Comparison of ENCODE assay signal across 18 cellular contexts in the genomic region with DNA sequence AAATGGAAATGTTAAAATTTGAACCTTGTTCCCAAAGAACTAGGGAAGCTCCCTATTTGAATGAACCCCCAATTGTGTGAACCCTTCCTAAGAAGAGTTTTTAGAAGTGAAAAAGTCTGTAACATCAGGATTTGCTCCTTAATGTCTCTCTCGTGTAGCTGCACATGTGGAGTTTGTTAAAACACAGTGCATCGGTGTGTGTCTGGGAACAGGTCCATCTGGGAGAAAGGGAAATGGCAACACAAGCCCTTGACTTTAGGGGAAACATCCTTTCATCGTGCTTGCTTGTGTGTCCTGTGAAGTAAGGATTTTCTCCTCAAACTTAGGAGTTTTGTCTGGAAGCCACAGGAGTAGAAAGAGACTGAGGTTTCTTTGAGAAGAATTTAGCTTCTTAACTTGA.
DNase-seq lines count a peak whose midpoint lies in the region; ATAC-seq and TF ChIP-seq lines count a peak whose summit lies in the region.
"Had no signal": no experiment of that assay in that cellular context is flagged by ENCODE, and none has a peak within 500 bp of the region (broad histone marks: within the 10 kb centered on the region; RNA-seq: fewer than 3 reads in every experiment).

No MANE protein-coding gene starts in this region.

- CTCF ChIA-PET in IMR-90 (lab: Yijun Ruan, JAX): no interaction called here

- H3K27ac ChIP-seq in IMR-90 (ENCODE audit: insufficient read depth, low read length): no peak overlapping the region
- H3K27ac ChIP-seq: C4-2B had no signal

- H2AFZ ChIP-seq in IMR-90 (replicated peaks; ENCODE audit: low read length, poor library complexity): no peak overlapping the region

- no peaks in the 10 kb centered on the region for H3K9me1 ChIP-seq in IMR-90 (ENCODE audit: insufficient read depth, low read length)

- H4K8ac ChIP-seq in IMR-90 (ENCODE audit: low read depth in 2 of 2, low read length in 2 of 2): no peak overlapping the region

- no peak overlapping the region for H3K56ac ChIP-seq in IMR-90 (ENCODE audit: extremely low read depth, insufficient read depth, low read length)

- H4K91ac ChIP-seq in IMR-90 (ENCODE audit: insufficient read depth, low read depth, low read length): no peak overlapping the region

- H3K4me1 ChIP-seq in IMR-90 (ENCODE audit: control insufficient read depth, insufficient read depth, low read length): peaks cover 4% of the 10 kb centered on the region; the same call in 1 of the 2 replicates
- peaks cover 43% of the 10 kb centered on the region for H3K4me1 ChIP-seq in adipocyte (ENCODE audit: control insufficient read depth, insufficient read depth, low read length)

- no peak overlapping the region for H3K23ac ChIP-seq in IMR-90 (ENCODE audit: low read depth, low read length)

- H3K36me3 ChIP-seq in IMR-90 (ENCODE audit: control insufficient read depth, insufficient read depth, low read length) (no peaks in the 10 kb centered on the region), adipocyte (ENCODE audit: control insufficient read depth, insufficient read depth, low read length, severe bottlenecking) (no peaks in the 10 kb centered on the region)

- H2AK5ac ChIP-seq in IMR-90 (ENCODE audit: low read depth, low read length): no peak overlapping the region

- no peak overlapping the region for H2AK9ac ChIP-seq in IMR-90 (replicated peaks; ENCODE audit: low read depth, low read length, poor library complexity)

- no peak overlapping the region for H2BK15ac ChIP-seq in IMR-90 (ENCODE audit: low read depth, low read length)

- H3K27me3 ChIP-seq in IMR-90 (ENCODE audit: control insufficient read depth, insufficient read depth, low read length): no peaks in the 10 kb centered on the region
- H3K27me3 ChIP-seq in adipocyte (replicated peaks; ENCODE audit: control insufficient read depth, insufficient read depth, low read length): no peaks in the 10 kb centered on the region

- no peak for ATAC-seq in IMR-90 (ENCODE audit: low read depth)
- peak; percentile 53 for ATAC-seq in sciatic nerve
- ATAC-seq: GM12878, HCT116, K562, Panc1, Right ventricle myocardium inferior had no signal

- in situ Hi-C loops in IMR-90 (cut with MboI; ENCODE audit: low sequenced_read_pairs): no loop called here
- in situ Hi-C loops in KBM-7 (cut with MboI; ENCODE audit: low pct_unique_long_range_greater_than_20kb, low sequenced_read_pairs): no loop called here

- peaks cover 0 to 5% of the 10 kb centered on the region in 2 experiments; a peak in 3 of 4 replicates for H3K79me1 ChIP-seq in IMR-90 (ENCODE audit: low read depth in 1 of 2, low read length in 2 of 2)

- dilution Hi-C loops in IMR-90 (cut with HindIII; ENCODE audit: low sequenced_read_pairs, unreplicated experiment): no loop called here

- intact Hi-C loops in IMR-90 (cut with micrococcal nuclease): no loop called here
- intact Hi-C loops in sciatic nerve (cut with DNase I): no loop called here

- no peak overlapping the region for H4K5ac ChIP-seq in IMR-90 (ENCODE audit: low read depth, low read length)

- H2BK120ac ChIP-seq in IMR-90 (ENCODE audit: low read depth, low read length): no peak overlapping the region

- TF ChIP-seq POLR2A in IMR-90 (IDR thresholded peaks at IDR 0.05; ENCODE audit: low read depth, low read length): no peak

- no peak overlapping the region for H3K4ac ChIP-seq in IMR-90 (ENCODE audit: low read depth, low read length)

- H3K18ac ChIP-seq in IMR-90 (ENCODE audit: low read depth, low read length): no peak overlapping the region

- H3K9me3 ChIP-seq in IMR-90 (ENCODE audit: control insufficient read depth, insufficient read depth, low read length) (no peaks in the 10 kb centered on the region), adipocyte (ENCODE audit: control insufficient read depth, low read length) (no peaks in the 10 kb centered on the region)

- no TSS peak for BruUV-seq in IMR-90 (replicated peaks; lab: Mats Ljungman, UMichigan)

- H3K9ac ChIP-seq in IMR-90 (ENCODE audit: low read depth, low read length) (no peak overlapping the region), adipocyte (ENCODE audit: low read length) (peak overlapping the region; percentile 22)

- H2BK20ac ChIP-seq in IMR-90 (ENCODE audit: low read depth, low read length): no peak overlapping the region

- TF ChIP-seq RAD21 in IMR-90 (IDR thresholded peaks at IDR 0.05; ENCODE audit: low read length): no peak

- TF ChIP-seq CTCF in IMR-90 (conservative IDR thresholded peaks at IDR 0.05; ENCODE audit: low read depth, low read length): no peak
- TF ChIP-seq CTCF in fibroblast of the aortic adventitia (IDR thresholded peaks at IDR 0.05; ENCODE audit: insufficient read depth, low read length): no peak

- POLR2A ChIA-PET in IMR-90 (lab: Charles Lee; ENCODE audit: unreplicated experiment): no interaction called here

- H2BK5ac ChIP-seq in IMR-90 (ENCODE audit: low read depth, low read length, poor library complexity, severe bottlenecking): no peak overlapping the region

- DNase-seq in IMR-90: peak; percentile 28
- peak; percentile 61 for DNase-seq in adipocyte (ENCODE audit: low read depth)
- DNase-seq in fibroblast of the aortic adventitia (ENCODE audit: low read depth): peak; percentile 71
- no peak for DNase-seq in sciatic nerve (ENCODE audit: low spot score)
- DNase-seq in HT-29 (ENCODE audit: low spot score): no peak
- no peak for DNase-seq in KBM-7
- DNase-seq in retina: no peak
- DNase-seq: COR-L47, DMS53, NCI-H1092, NCI-H446, NCI-H774 had no signal

- H3K14ac ChIP-seq in IMR-90 (replicated peaks; ENCODE audit: low read depth, low read length): no peak overlapping the region; the same call in 1 of the 2 replicates

- no peak overlapping the region for H3K4me3 ChIP-seq in IMR-90 (ENCODE audit: insufficient read depth, low read depth, low read length)
- H3K4me3 ChIP-seq in adipocyte (ENCODE audit: low read length): peak overlapping the region; percentile 46
- H3K4me3 ChIP-seq in fibroblast of the aortic adventitia (ENCODE audit: low read depth, low read length): no peak overlapping the region
- H3K4me3 ChIP-seq: GM12878, K562 had no signal

- H4K20me1 ChIP-seq in IMR-90 (ENCODE audit: insufficient read depth, low read length): no peaks in the 10 kb centered on the region

- no peak overlapping the region for H3K4me2 ChIP-seq in IMR-90 (ENCODE audit: low read depth, low read length)

- 0% methylated on average over 1 of the region's 3 CpGs; no CpG with 5 or more reads in 1 of the 2 experiments for WGBS in IMR-90 (ENCODE audit: extremely low coverage in 2 of 2, insufficient read length in 1 of 2), 2 experiments

TF ChIP-seq in IMR-90, 13 proteins besides CTCF, POLR2A, EP300 and RAD21:
- TF ChIP-seq MXI1 (IDR thresholded peaks at IDR 0.05; ENCODE audit: borderline replicate concordance, low read depth, low read length): no peak

Comparison
In these comparisons a context has a peak if more than half of its experiments do, and no peak if none do; other contexts are left out.
1. DNase-seq: peak in IMR-90 (single experiment), adipocyte (single experiment) and fibroblast of the aortic adventitia (single experiment); none in sciatic nerve (single experiment), HT-29 (single experiment), KBM-7 (single experiment) and retina (single experiment).